In genomic region chr5:127041571-127041970, GRCh38 we compare ENCODE assay signal across 12 cellular contexts. TPM values are rescaled to one million over a fixed set of nuclear protein-coding genes. Genes with fewer than 3 reads are reported as not detected.
A peak's percentile ranks its signal among the peaks of the same experiment; 100 is the strongest.
DNase-seq lines count a peak whose midpoint lies in the region; ATAC-seq and TF ChIP-seq lines count a peak whose summit lies in the region.
"Had no signal": no experiment of that assay in that cellular context is flagged by ENCODE, and none has a peak within 500 bp of the region (broad histone marks: within the 10 kb centered on the region; RNA-seq: fewer than 3 reads in every experiment).

No MANE protein-coding gene starts in this region.

- TF ChIP-seq CTCF in WTC11 (IDR thresholded peaks at IDR 0.05): no peak
- TF ChIP-seq CTCF in foreskin keratinocyte (conservative IDR thresholded peaks at IDR 0.05): no peak
- no peak for TF ChIP-seq CTCF in endodermal cell (conservative IDR thresholded peaks at IDR 0.05)

- peak overlapping the region; percentile 61 for H3K4me2 ChIP-seq in skeletal muscle satellite cell (ENCODE audit: low read length)

- H3K4me1 Mint-ChIP-seq in WTC11 (peaks cover 34% of the 10 kb centered on the region), endodermal cell (peaks cover 33% of the 10 kb centered on the region)
- H3K4me1 Mint-ChIP-seq: immature natural killer cell had no signal

- no peak for ATAC-seq in WTC11
- ATAC-seq in foreskin keratinocyte: peak; percentile 78
- no peak for ATAC-seq in GM21737 (IDR thresholded peaks at IDR 0.05; ENCODE audit: unreplicated experiment)
- no peak for ATAC-seq in GM21723 (IDR thresholded peaks at IDR 0.05; ENCODE audit: unreplicated experiment)

- H3K27ac Mint-ChIP-seq in WTC11 (peak overlapping the region; percentile 79), endodermal cell (no peak overlapping the region)
- H3K27ac Mint-ChIP-seq: immature natural killer cell had no signal

- H3K4me3 Mint-ChIP-seq in WTC11 (0 out of 2 replicates have a peak overlapping the region, but pooled peaks have one; percentile 18), endodermal cell (no peak overlapping the region)
- H3K4me3 Mint-ChIP-seq: immature natural killer cell had no signal

- peak overlapping the region; percentile 69 for H3K27ac ChIP-seq in HUES48 (ENCODE audit: low read depth, low read length)
- no peak overlapping the region for H3K27ac ChIP-seq in foreskin keratinocyte
- no peak overlapping the region for H3K27ac ChIP-seq in endodermal cell (ENCODE audit: low read depth, low read length)

- DNase-seq in WTC11 (ENCODE audit: low spot score): no peak
- DNase-seq in foreskin keratinocyte: peak in 1 of 2 donors; percentile 41
- no peak for DNase-seq in H4 (ENCODE audit: low spot score)
- DNase-seq in endodermal cell: no peak
- DNase-seq: DMS 273 treated with DMSO at 0.1 percent for 48 hours, immature natural killer cell, occipital lobe, SW 1271 had no signal

- no peak overlapping the region for H3K9ac ChIP-seq in HUES48 (ENCODE audit: low read depth, low read length)
- H3K9ac ChIP-seq in skeletal muscle satellite cell (ENCODE audit: low read depth, low read length): no peak overlapping the region
- H3K9ac ChIP-seq in endodermal cell (ENCODE audit: extremely low read depth, low read length, poor library complexity, severe bottlenecking): no peak overlapping the region

- H3K27me3 Mint-ChIP-seq in WTC11 (ENCODE audit: low read depth) (no peaks in the 10 kb centered on the region), endodermal cell (ENCODE audit: insufficient read depth) (no peaks in the 10 kb centered on the region)

- no peaks in the 10 kb centered on the region for H3K9me3 Mint-ChIP-seq in WTC11
- H3K9me3 Mint-ChIP-seq in endodermal cell: no peaks in the 10 kb centered on the region
- H3K9me3 Mint-ChIP-seq: immature natural killer cell had no signal

- no peaks in the 10 kb centered on the region for H3K9me3 ChIP-seq in HUES48 (ENCODE audit: control insufficient read depth, insufficient read depth, low read length)
- no peaks in the 10 kb centered on the region for H3K9me3 ChIP-seq in skeletal muscle satellite cell (replicated peaks; ENCODE audit: low read length)
- no peaks in the 10 kb centered on the region for H3K9me3 ChIP-seq in endodermal cell (ENCODE audit: control insufficient read depth, low read length)

- CTCF ChIA-PET in WTC11 (lab: Charles Lee): interaction anchor here (1.6 kb wide), 1 partner anchor 12 kb away, joined by 3 read pairs; no protein-coding TSS in a partner anchor

- H3K27me3 ChIP-seq in HUES48 (ENCODE audit: control insufficient read depth, insufficient read depth, low read length): no peaks in the 10 kb centered on the region
- no peaks in the 10 kb centered on the region for H3K27me3 ChIP-seq in foreskin keratinocyte
- H3K27me3 ChIP-seq in skeletal muscle satellite cell (ENCODE audit: control insufficient read depth, insufficient read depth, low read length): no peaks in the 10 kb centered on the region
- H3K27me3 ChIP-seq in endodermal cell (ENCODE audit: control insufficient read depth, insufficient read depth, low read length, poor library complexity, severe bottlenecking): peaks cover under 1% of the 10 kb centered on the region

- H3K36me3 ChIP-seq in HUES48 (ENCODE audit: control insufficient read depth, insufficient read depth, low read length): no peaks in the 10 kb centered on the region
- H3K36me3 ChIP-seq in skeletal muscle satellite cell (ENCODE audit: insufficient read depth, low read length): no peaks in the 10 kb centered on the region
- no peaks in the 10 kb centered on the region for H3K36me3 ChIP-seq in endodermal cell (ENCODE audit: control insufficient read depth, insufficient read depth, low read length)

- H3K36me3 Mint-ChIP-seq in WTC11 (no peaks in the 10 kb centered on the region), endodermal cell (ENCODE audit: low read depth) (no peaks in the 10 kb centered on the region)

- POLR2A ChIA-PET in WTC11 (lab: Charles Lee): no interaction called here

- no peak overlapping the region for H3K4me3 ChIP-seq in HUES48 (ENCODE audit: low read depth, low read length)
- H3K4me3 ChIP-seq in skeletal muscle satellite cell (ENCODE audit: low read length): no peak overlapping the region
- H3K4me3 ChIP-seq in endodermal cell (ENCODE audit: low read length): no peak overlapping the region

- H3K4me1 ChIP-seq in HUES48 (ENCODE audit: control insufficient read depth, insufficient read depth, low read length) (peaks cover 42% of the 10 kb centered on the region), foreskin keratinocyte (peaks cover 26% of the 10 kb centered on the region), skeletal muscle satellite cell (ENCODE audit: control insufficient read depth, insufficient read depth, low read length) (peaks cover 21% of the 10 kb centered on the region), endodermal cell (ENCODE audit: control insufficient read depth, insufficient read depth, low read length) (peaks cover 15% of the 10 kb centered on the region)

- WGBS in endodermal cell (ENCODE audit: insufficient coverage in 1 of 2, insufficient read length in 1 of 2), 2 experiments: 58% methylated on average over 2 of the region's 3 CpGs

TF ChIP-seq in WTC11, 78 proteins besides CTCF, POLR2A, EP300 and RAD21 (continues in another document):
- TF ChIP-seq AR (CRISPR knock-in tag; IDR thresholded peaks at IDR 0.05) (no peak), ZNF671 (CRISPR knock-in tag; IDR thresholded peaks at IDR 0.05) (no peak), ZNF317 (CRISPR knock-in tag; IDR thresholded peaks at IDR 0.05; ENCODE audit: borderline replicate concordance, low read depth) (no peak), NR1H2 (CRISPR knock-in tag; IDR thresholded peaks at IDR 0.05) (no peak), ARID4B (CRISPR knock-in tag; IDR thresholded peaks at IDR 0.05; ENCODE audit: borderline replicate concordance) (no peak)

RNA-seq across cellular contexts. Expression of gene MARCHF3, which starts 11.2 kb away (rescaled TPM):
- 11.1 to 16.1 TPM (median 13.5 TPM) in 3 replicates for total RNA-seq in WTC11 (2021)
- total RNA-seq in foreskin keratinocyte: 0.42 and 0.61 TPM in 2 replicates
- 0.26 and 0.51 TPM in 2 replicates for polyA plus RNA-seq in foreskin keratinocyte
- 7.2 and 8.6 TPM in 2 replicates for total RNA-seq in skeletal muscle satellite cell (2012; rRNA removed)
- total RNA-seq in H4 (2014; rRNA removed; shearing (Covaris generic)): 0.21 and 1.0 TPM in 2 replicates
- total RNA-seq in endodermal cell: 10 to 100 TPM in 1 of 2 donors, 1 to 10 TPM in 1; 4.4 to 11.3 TPM
- polyA plus RNA-seq in endodermal cell (2013, experiment 1 of 2): 6.3 TPM
- 5.6 TPM for polyA plus RNA-seq in endodermal cell (2013, experiment 2 of 2)

RNA-seq across cellular contexts. Expression of gene C5orf63, which starts 31.7 kb away (rescaled TPM):
- 3.1 to 4.1 TPM (median 3.4 TPM) in 3 replicates for total RNA-seq in WTC11 (2021)
- total RNA-seq in foreskin keratinocyte: 3.4 and 4.2 TPM in 2 replicates
- 3.7 and 4.3 TPM in 2 replicates for polyA plus RNA-seq in foreskin keratinocyte
- total RNA-seq in skeletal muscle satellite cell (2012; rRNA removed): 1.5 and 2.0 TPM in 2 replicates
- not detected in 2 replicates for total RNA-seq in H4 (2014; rRNA removed; shearing (Covaris generic))
- 1 to 10 TPM in 1 of 2 donors, under 1 TPM in 1; 0.86 to 9.4 TPM for total RNA-seq in endodermal cell
- not detected for polyA plus RNA-seq in endodermal cell (2013, experiment 1 of 2)
- not detected for polyA plus RNA-seq in endodermal cell (2013, experiment 2 of 2)
